In genomic region chr5:131857388-131857787, GRCh38 we compare ENCODE assay signal across 22 cellular contexts.
DNase-seq lines count a peak whose midpoint lies in the region; FAIRE-seq and TF ChIP-seq lines count a peak whose summit lies in the region.
"Had no signal": no experiment of that assay in that cellular context is flagged by ENCODE, and none has a peak within 500 bp of the region (broad histone marks: within the 10 kb centered on the region; RNA-seq: fewer than 3 reads in every experiment).

No MANE protein-coding gene starts in this region.

- DNase-seq in T-helper 1 cell (no peak), H1 (ENCODE audit: low read depth in 1 of 2, low spot score in 2 of 2) (no peak), trophoblast cell (no peak), NCI-H128 (lab: John Stamatoyannopoulos, UW; ENCODE audit: unreplicated experiment) (no peak), SJCRH30 (no peak)
- DNase-seq: Caco-2; CD4-positive, CD25-positive, alpha-beta regulatory T cell; CD8-positive, alpha-beta T cell; DMS153; DND-41; GM23248; H9; HFFc6 had no signal

- peak overlapping the region; percentile 46 for H3K27ac Mint-ChIP-seq in T-helper 1 cell treated with Interleukin-12 subunit alpha and Interleukin-12 subunit beta and Interleukin-4 antibody, amounts not matched to agents 30 μg/mL and 1 μg/mL, for 36 hours
- H3K27ac Mint-ChIP-seq: B cell; CD4-positive, CD25-positive, alpha-beta regulatory T cell; CD8-positive, alpha-beta T cell; HFFc6 had no signal

- no peak overlapping the region for H3K4me3 ChIP-seq in H1 (ENCODE audit: extremely low read depth in 1 of 4, insufficient read depth in 2 of 4, low read depth in 3 of 4, low read length in 4 of 4)
- H3K4me3 ChIP-seq in trophoblast cell (ENCODE audit: low read depth, low read length): peak overlapping the region; percentile 32
- no peak overlapping the region for H3K4me3 ChIP-seq in SJCRH30
- H3K4me3 ChIP-seq: BLaER1, GM23248 had no signal

- H2BK5ac ChIP-seq in H1 (ENCODE audit: low read depth, low read length): no peak overlapping the region
- no peak overlapping the region for H2BK5ac ChIP-seq in trophoblast cell (ENCODE audit: low read depth, low read length, poor library complexity)

- H3K27ac ChIP-seq in H1 (ENCODE audit: low read depth, low read length) (no peak overlapping the region), trophoblast cell (ENCODE audit: low read depth, low read length) (no peak overlapping the region), SJCRH30 (no peak overlapping the region)
- H3K27ac ChIP-seq: 22Rv1, BLaER1, C4-2B, GM23248 had no signal

- H2BK12ac ChIP-seq in H1 (ENCODE audit: low read depth, low read length) (no peak overlapping the region), trophoblast cell (ENCODE audit: low read length) (no peak overlapping the region)

- no peaks in the 10 kb centered on the region for H3K79me1 ChIP-seq in H1 (ENCODE audit: low read depth, low read length)
- H3K79me1 ChIP-seq in trophoblast cell (ENCODE audit: low read length): no peaks in the 10 kb centered on the region

- FAIRE-seq in H1 (lab: Jason Lieb, UNC): no peak
- FAIRE-seq: A204.1, G401.6, GM12892, GM19239 had no signal

- H3K23ac ChIP-seq in H1 (ENCODE audit: insufficient read length) (no peak overlapping the region), trophoblast cell (ENCODE audit: low read length) (no peak overlapping the region)

- no peak overlapping the region for H3K4me2 ChIP-seq in H1 (ENCODE audit: insufficient read depth in 1 of 2, low read depth in 2 of 2, low read length in 2 of 2)
- H3K4me2 ChIP-seq in trophoblast cell (ENCODE audit: low read length): no peak overlapping the region
- H3K4me2 ChIP-seq: BLaER1 had no signal

- no peak overlapping the region for H2BK20ac ChIP-seq in H1 (ENCODE audit: low read length)

- H3K27me3 Mint-ChIP-seq in T-helper 1 cell treated with Interleukin-12 subunit alpha and Interleukin-12 subunit beta and Interleukin-4 antibody, amounts not matched to agents 30 μg/mL and 1 μg/mL, for 36 hours (ENCODE audit: low read depth): peaks cover 28% of the 10 kb centered on the region
- H3K27me3 Mint-ChIP-seq: B cell had no signal

- no peaks in the 10 kb centered on the region for H3K79me2 ChIP-seq in H1 (ENCODE audit: control insufficient read depth in 1 of 2, insufficient read depth in 2 of 2, low read length in 2 of 2)
- no peaks in the 10 kb centered on the region for H3K79me2 ChIP-seq in trophoblast cell (ENCODE audit: control insufficient read depth, insufficient read depth, low read length, poor library complexity)

- H2BK15ac ChIP-seq in H1 (ENCODE audit: low read length): no peak overlapping the region

- H3K14ac ChIP-seq in H1 (ENCODE audit: insufficient read length) (no peak overlapping the region), trophoblast cell (ENCODE audit: low read length) (no peak overlapping the region)

- no peaks in the 10 kb centered on the region for H4K20me1 ChIP-seq in H1 (replicated peaks in 1 of 2; ENCODE audit: control insufficient read depth in 1 of 2, insufficient read depth in 2 of 2, low read length in 2 of 2)
- H4K20me1 ChIP-seq: BLaER1 had no signal

- H4K12ac ChIP-seq in trophoblast cell (ENCODE audit: low read depth, low read length): no peak overlapping the region

- POLR2A ChIA-PET in H1 (lab: Charles Lee; ENCODE audit: partially characterized antibody): no interaction called here

- H3K36me3 Mint-ChIP-seq in T-helper 1 cell treated with Interleukin-12 subunit alpha and Interleukin-12 subunit beta and Interleukin-4 antibody, amounts not matched to agents 30 μg/mL and 1 μg/mL, for 36 hours (ENCODE audit: low read depth): peaks cover 12% of the 10 kb centered on the region
- H3K36me3 Mint-ChIP-seq: CD4-positive, CD25-positive, alpha-beta regulatory T cell; CD8-positive, alpha-beta T cell had no signal

- H3K36me3 ChIP-seq in H1 (ENCODE audit: control insufficient read depth in 2 of 4, insufficient read depth in 4 of 4, low read length in 3 of 4) (no peaks in the 10 kb centered on the region), trophoblast cell (ENCODE audit: control insufficient read depth in 1 of 2, insufficient read depth in 2 of 2, low read length in 2 of 2) (no peaks in the 10 kb centered on the region), SJCRH30 (no peaks in the 10 kb centered on the region)
- H3K36me3 ChIP-seq: BLaER1 had no signal

- H2AFZ ChIP-seq in H1 (ENCODE audit: low read length) (no peak overlapping the region), trophoblast cell (ENCODE audit: insufficient read depth, low read length, poor library complexity) (no peak overlapping the region)
- H2AFZ ChIP-seq: GM23248 had no signal

- H2BK120ac ChIP-seq in H1 (replicated peaks; ENCODE audit: low read depth, low read length) (no peak overlapping the region), trophoblast cell (ENCODE audit: insufficient read depth, low read length, poor library complexity) (no peak overlapping the region)

- no peak for TF ChIP-seq EP300 in H1 (IDR thresholded peaks at IDR 0.05; ENCODE audit: borderline replicate concordance in 1 of 2, low read depth in 2 of 2, low read length in 2 of 2)

- H3K56ac ChIP-seq in H1 (replicated peaks; ENCODE audit: insufficient read length, low read depth, low read length): no peak overlapping the region

- H4K91ac ChIP-seq in H1 (replicated peaks; ENCODE audit: insufficient read length, low read length) (no peak overlapping the region), trophoblast cell (ENCODE audit: low read depth, low read length) (no peak overlapping the region)

- no peaks in the 10 kb centered on the region for H3K23me2 ChIP-seq in H1 (ENCODE audit: low read depth, low read length)

- H3K4me1 ChIP-seq in H1 (replicated peaks in 1 of 4; ENCODE audit: control insufficient read depth in 3 of 4, insufficient read depth in 4 of 4, low read length in 3 of 4) (no peaks in the 10 kb centered on the region), trophoblast cell (ENCODE audit: control insufficient read depth in 1 of 2, insufficient read depth in 2 of 2, low read length in 2 of 2) (no peaks in the 10 kb centered on the region), SJCRH30 (no peaks in the 10 kb centered on the region)
- H3K4me1 ChIP-seq: BLaER1, Caco-2 had no signal

- H3K4me3 Mint-ChIP-seq in T-helper 1 cell treated with Interleukin-12 subunit alpha and Interleukin-12 subunit beta and Interleukin-4 antibody, amounts not matched to agents 30 μg/mL and 1 μg/mL, for 36 hours: no peak overlapping the region
- H3K4me3 Mint-ChIP-seq: B cell; CD4-positive, CD25-positive, alpha-beta regulatory T cell; CD8-positive, alpha-beta T cell; H9; HFFc6 had no signal

- 0 out of 2 replicates have a peak overlapping the region, but pooled peaks have one; percentile 5 for H4K8ac ChIP-seq in H1 (ENCODE audit: extremely low read depth, insufficient read depth, low read length)
- H4K8ac ChIP-seq in trophoblast cell (ENCODE audit: low read depth, low read length): no peak overlapping the region

- H3K4me1 Mint-ChIP-seq in T-helper 1 cell treated with Interleukin-12 subunit alpha and Interleukin-12 subunit beta and Interleukin-4 antibody, amounts not matched to agents 30 μg/mL and 1 μg/mL, for 36 hours (ENCODE audit: low read depth): peaks cover 23% of the 10 kb centered on the region
- H3K4me1 Mint-ChIP-seq: H9 had no signal

- H3K4ac ChIP-seq in H1 (replicated peaks; ENCODE audit: insufficient read length, low read depth, low read length) (no peak overlapping the region), trophoblast cell (ENCODE audit: low read depth, low read length) (no peak overlapping the region)

- TF ChIP-seq CTCF in H1 (IDR thresholded peaks at IDR 0.05; ENCODE audit: control extremely low read depth in 1 of 3, insufficient read depth in 1 of 3, low read depth in 1 of 3, low read length in 3 of 3): no peak

- no peak for TF ChIP-seq RAD21 in H1 (IDR thresholded peaks at IDR 0.05 in 1 of 2, conservative IDR thresholded peaks at IDR 0.05 in 1 of 2; ENCODE audit: low read depth in 2 of 2, low read length in 2 of 2)

- WGBS in H1 (ENCODE audit: extremely low coverage in 1 of 2, insufficient coverage in 1 of 2, insufficient read length in 1 of 2, insufficient replicate concordance in 2 of 2, low coverage in 1 of 2, low lambda C conversion rate in 2 of 2, missing lambda C conversion rate in 1 of 2), 2 experiments: 90% methylated on average over 10 of the region's 10 CpGs; no CpG with 5 or more reads in 1 of the 2 experiments
- WGBS in trophoblast cell (ENCODE audit: extremely low coverage, insufficient coverage, insufficient read length): no CpG with 5 or more reads among the region's 10 CpGs

- no peaks in the 10 kb centered on the region for H3K27me3 ChIP-seq in H1 (replicated peaks in 1 of 4; ENCODE audit: control insufficient read depth in 3 of 4, extremely low read depth in 1 of 4, insufficient read depth in 3 of 4, low read length in 3 of 4)
- H3K27me3 ChIP-seq in trophoblast cell (ENCODE audit: insufficient read depth, low read length): no peaks in the 10 kb centered on the region
- H3K27me3 ChIP-seq in SJCRH30: no peaks in the 10 kb centered on the region
- H3K27me3 ChIP-seq: BLaER1 had no signal

- no peak overlapping the region for H2AK5ac ChIP-seq in H1 (ENCODE audit: low read depth, low read length)
- H2AK5ac ChIP-seq in trophoblast cell (ENCODE audit: low read length): no peak overlapping the region

- H4K5ac ChIP-seq in H1 (ENCODE audit: insufficient read length, low read depth, low read length): no peak overlapping the region

- H3K18ac ChIP-seq in H1 (ENCODE audit: extremely low read depth, low read length): no peak overlapping the region
- no peak overlapping the region for H3K18ac ChIP-seq in trophoblast cell (ENCODE audit: low read length)

- H3K9ac ChIP-seq in H1 (replicated peaks in 1 of 4; ENCODE audit: extremely low read depth in 1 of 4, low read depth in 3 of 4, low read length in 3 of 4) (no peak overlapping the region), trophoblast cell (ENCODE audit: low read length) (no peak overlapping the region)
- H3K9ac ChIP-seq: BLaER1, GM23248 had no signal

- H3K9me3 ChIP-seq in H1 (ENCODE audit: insufficient read depth in 2 of 2, low read depth in 1 of 2, low read length in 1 of 2) (no peaks in the 10 kb centered on the region), trophoblast cell (ENCODE audit: insufficient read depth, low read depth, low read length) (peaks cover 2% of the 10 kb centered on the region), SJCRH30 (replicated peaks) (no peaks in the 10 kb centered on the region)
- H3K9me3 ChIP-seq: BLaER1, Caco-2 had no signal

- TF ChIP-seq POLR2A in H1 (IDR thresholded peaks at IDR 0.05; ENCODE audit: control extremely low read depth in 1 of 2, low read depth in 2 of 2, low read length in 2 of 2): no peak

- H3K9me3 Mint-ChIP-seq in T-helper 1 cell treated with Interleukin-12 subunit alpha and Interleukin-12 subunit beta and Interleukin-4 antibody, amounts not matched to agents 30 μg/mL and 1 μg/mL, for 36 hours: peaks cover 37% of the 10 kb centered on the region
- H3K9me3 Mint-ChIP-seq: HFFc6 had no signal

- CTCF ChIA-PET in H1 (lab: Charles Lee; ENCODE audit: partially characterized antibody): interaction anchor here (1.1 to 1.2 kb wide), 2 partner anchors 20 to 28 kb away, joined by 3 read pairs; no protein-coding TSS in a partner anchor

TF ChIP-seq in H1, 55 proteins besides CTCF, POLR2A, EP300 and RAD21 (continues in another document):
- TF ChIP-seq CBX8 (IDR thresholded peaks at IDR 0.05; ENCODE audit: borderline replicate concordance, low read depth, low read length) (no peak), SIX5 (IDR thresholded peaks at IDR 0.05; ENCODE audit: low read depth, low read length) (no peak), CTBP2 (IDR thresholded peaks at IDR 0.05; ENCODE audit: borderline replicate concordance, insufficient read depth, insufficient read length, low read length) (no peak)
